ENCODE assay signal across 1 cellular context in the genomic region with DNA sequence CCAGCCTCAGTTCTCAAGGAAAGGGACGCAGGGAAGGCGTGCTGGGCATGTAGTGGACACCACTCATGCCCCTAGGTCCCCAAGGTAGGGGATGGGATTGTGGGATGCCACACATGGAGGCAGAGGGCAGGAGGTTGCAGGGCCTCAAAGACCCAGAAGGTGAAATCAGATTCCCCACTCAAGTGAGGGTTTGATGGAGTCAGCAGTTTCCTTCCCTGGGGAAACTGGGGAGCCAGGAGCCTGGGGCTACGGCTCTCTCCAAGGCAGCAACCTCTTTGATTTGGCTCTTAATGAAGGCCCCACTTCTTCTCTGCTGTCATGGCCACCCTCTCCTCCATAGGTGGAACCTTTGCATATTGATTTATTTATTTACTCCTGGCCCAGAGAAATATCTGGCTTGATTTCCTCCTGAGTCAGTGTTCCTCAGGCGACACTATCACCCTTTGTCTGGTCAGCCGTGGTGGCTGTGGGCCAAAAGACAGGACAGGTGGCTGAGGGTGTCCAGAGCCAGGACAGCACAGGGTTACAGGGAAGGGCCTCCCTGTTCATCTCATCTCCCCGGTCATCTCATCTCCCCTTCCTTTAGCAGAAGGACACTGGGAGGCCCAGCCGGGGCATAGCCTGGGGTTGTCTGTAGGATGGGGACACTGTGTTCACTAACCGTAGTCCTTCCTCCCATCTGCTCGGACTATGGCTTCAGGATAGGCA.
TF ChIP-seq lines count a peak whose summit lies in the region.

No MANE protein-coding gene starts in this region.

TF ChIP-seq in HepG2, 621 proteins besides CTCF, POLR2A, EP300 and RAD21 (continues in another document):
- TF ChIP-seq HNF4A (CRISPR knock-in tag; IDR thresholded peaks at IDR 0.05) (no peak), ZNF350 (CRISPR knock-in tag; IDR thresholded peaks at IDR 0.05; ENCODE audit: borderline replicate concordance, low read depth) (no peak), ZNF33B (CRISPR knock-in tag; IDR thresholded peaks at IDR 0.05) (peak; percentile 51; the same call in 1 of the 2 replicates), FOSL1 (CRISPR knock-in tag; IDR thresholded peaks at IDR 0.05; ENCODE audit: borderline replicate concordance) (no peak), ZNF326 (CRISPR knock-in tag; IDR thresholded peaks at IDR 0.05; ENCODE audit: borderline replicate concordance) (no peak), PRMT3 (CRISPR knock-in tag; IDR thresholded peaks at IDR 0.05; ENCODE audit: borderline replicate concordance, low read depth) (no peak), ERF (CRISPR knock-in tag; IDR thresholded peaks at IDR 0.05) (0 out of 2 replicates have a peak, but pooled peaks have one; percentile 5), DR1 (CRISPR knock-in tag; IDR thresholded peaks at IDR 0.05) (no peak), PAF1 (CRISPR knock-in tag; IDR thresholded peaks at IDR 0.05) (no peak), ZNF205 (CRISPR knock-in tag; IDR thresholded peaks at IDR 0.05) (no peak), ZNF792 (CRISPR knock-in tag; IDR thresholded peaks at IDR 0.05) (0 out of 2 replicates have a peak, but pooled peaks have one; percentile 2), ZNF766 (CRISPR knock-in tag; IDR thresholded peaks at IDR 0.05; ENCODE audit: borderline replicate concordance) (no peak), MAFF (IDR thresholded peaks at IDR 0.05; ENCODE audit: low read depth, low read length) (0 out of 2 replicates have a peak, but pooled peaks have one; percentile 46), RXRB (CRISPR knock-in tag; IDR thresholded peaks at IDR 0.05; ENCODE audit: borderline replicate concordance) (no peak), ZNF143 (CRISPR knock-in tag; IDR thresholded peaks at IDR 0.05) (no peak), NFRKB (IDR thresholded peaks at IDR 0.05) (no peak), ZNF335 (CRISPR knock-in tag; IDR thresholded peaks at IDR 0.05) (no peak), ARNT2 (CRISPR knock-in tag; IDR thresholded peaks at IDR 0.05; ENCODE audit: low read depth) (no peak), GATAD2A (CRISPR knock-in tag; IDR thresholded peaks at IDR 0.05) (no peak), ZNF672 (CRISPR knock-in tag; IDR thresholded peaks at IDR 0.05) (no peak), ZNF589 (CRISPR knock-in tag; conservative IDR thresholded peaks at IDR 0.05) (no peak), NFKBIZ (CRISPR knock-in tag; IDR thresholded peaks at IDR 0.05) (no peak), FOXP1 (IDR thresholded peaks at IDR 0.05) (no peak), FOXP1 (CRISPR knock-in tag; IDR thresholded peaks at IDR 0.05) (no peak), SOX6 (IDR thresholded peaks at IDR 0.05) (no peak), SOX6 (CRISPR knock-in tag; IDR thresholded peaks at IDR 0.05) (no peak), ZFX (CRISPR knock-in tag; IDR thresholded peaks at IDR 0.05; ENCODE audit: low read depth) (peak; percentile 22; the same call in 1 of the 2 replicates), ZNF761 (CRISPR knock-in tag; conservative IDR thresholded peaks at IDR 0.05) (no peak), MAFK (conservative IDR thresholded peaks at IDR 0.05 in 1 of 2, IDR thresholded peaks at IDR 0.05 in 1 of 2; ENCODE audit: low read length in 2 of 2) (peak; percentile 58 to 72), ZNF543 (CRISPR knock-in tag; IDR thresholded peaks at IDR 0.05) (no peak)
- TF ChIP-seq, protein P1, sequence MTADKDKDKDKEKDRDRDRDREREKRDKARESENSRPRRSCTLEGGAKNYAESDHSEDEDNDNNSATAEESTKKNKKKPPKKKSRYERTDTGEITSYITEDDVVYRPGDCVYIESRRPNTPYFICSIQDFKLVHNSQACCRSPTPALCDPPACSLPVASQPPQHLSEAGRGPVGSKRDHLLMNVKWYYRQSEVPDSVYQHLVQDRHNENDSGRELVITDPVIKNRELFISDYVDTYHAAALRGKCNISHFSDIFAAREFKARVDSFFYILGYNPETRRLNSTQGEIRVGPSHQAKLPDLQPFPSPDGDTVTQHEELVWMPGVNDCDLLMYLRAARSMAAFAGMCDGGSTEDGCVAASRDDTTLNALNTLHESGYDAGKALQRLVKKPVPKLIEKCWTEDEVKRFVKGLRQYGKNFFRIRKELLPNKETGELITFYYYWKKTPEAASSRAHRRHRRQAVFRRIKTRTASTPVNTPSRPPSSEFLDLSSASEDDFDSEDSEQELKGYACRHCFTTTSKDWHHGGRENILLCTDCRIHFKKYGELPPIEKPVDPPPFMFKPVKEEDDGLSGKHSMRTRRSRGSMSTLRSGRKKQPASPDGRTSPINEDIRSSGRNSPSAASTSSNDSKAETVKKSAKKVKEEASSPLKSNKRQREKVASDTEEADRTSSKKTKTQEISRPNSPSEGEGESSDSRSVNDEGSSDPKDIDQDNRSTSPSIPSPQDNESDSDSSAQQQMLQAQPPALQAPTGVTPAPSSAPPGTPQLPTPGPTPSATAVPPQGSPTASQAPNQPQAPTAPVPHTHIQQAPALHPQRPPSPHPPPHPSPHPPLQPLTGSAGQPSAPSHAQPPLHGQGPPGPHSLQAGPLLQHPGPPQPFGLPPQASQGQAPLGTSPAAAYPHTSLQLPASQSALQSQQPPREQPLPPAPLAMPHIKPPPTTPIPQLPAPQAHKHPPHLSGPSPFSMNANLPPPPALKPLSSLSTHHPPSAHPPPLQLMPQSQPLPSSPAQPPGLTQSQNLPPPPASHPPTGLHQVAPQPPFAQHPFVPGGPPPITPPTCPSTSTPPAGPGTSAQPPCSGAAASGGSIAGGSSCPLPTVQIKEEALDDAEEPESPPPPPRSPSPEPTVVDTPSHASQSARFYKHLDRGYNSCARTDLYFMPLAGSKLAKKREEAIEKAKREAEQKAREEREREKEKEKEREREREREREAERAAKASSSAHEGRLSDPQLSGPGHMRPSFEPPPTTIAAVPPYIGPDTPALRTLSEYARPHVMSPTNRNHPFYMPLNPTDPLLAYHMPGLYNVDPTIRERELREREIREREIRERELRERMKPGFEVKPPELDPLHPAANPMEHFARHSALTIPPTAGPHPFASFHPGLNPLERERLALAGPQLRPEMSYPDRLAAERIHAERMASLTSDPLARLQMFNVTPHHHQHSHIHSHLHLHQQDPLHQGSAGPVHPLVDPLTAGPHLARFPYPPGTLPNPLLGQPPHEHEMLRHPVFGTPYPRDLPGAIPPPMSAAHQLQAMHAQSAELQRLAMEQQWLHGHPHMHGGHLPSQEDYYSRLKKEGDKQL (CRISPR knock-in tag; IDR thresholded peaks at IDR 0.05; ENCODE audit: low read depth): no peak
- TF ChIP-seq, protein P2, sequence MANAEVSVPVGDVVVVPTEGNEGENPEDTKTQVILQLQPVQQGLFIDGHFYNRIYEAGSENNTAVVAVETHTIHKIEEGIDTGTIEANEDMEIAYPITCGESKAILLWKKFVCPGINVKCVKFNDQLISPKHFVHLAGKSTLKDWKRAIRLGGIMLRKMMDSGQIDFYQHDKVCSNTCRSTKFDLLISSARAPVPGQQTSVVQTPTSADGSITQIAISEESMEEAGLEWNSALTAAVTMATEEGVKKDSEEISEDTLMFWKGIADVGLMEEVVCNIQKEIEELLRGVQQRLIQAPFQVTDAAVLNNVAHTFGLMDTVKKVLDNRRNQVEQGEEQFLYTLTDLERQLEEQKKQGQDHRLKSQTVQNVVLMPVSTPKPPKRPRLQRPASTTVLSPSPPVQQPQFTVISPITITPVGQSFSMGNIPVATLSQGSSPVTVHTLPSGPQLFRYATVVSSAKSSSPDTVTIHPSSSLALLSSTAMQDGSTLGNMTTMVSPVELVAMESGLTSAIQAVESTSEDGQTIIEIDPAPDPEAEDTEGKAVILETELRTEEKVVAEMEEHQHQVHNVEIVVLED (CRISPR knock-in tag; IDR thresholded peaks at IDR 0.05; ENCODE audit: borderline replicate concordance): peak; percentile 16; the same call in 1 of the 2 replicates
- TF ChIP-seq, protein P3, sequence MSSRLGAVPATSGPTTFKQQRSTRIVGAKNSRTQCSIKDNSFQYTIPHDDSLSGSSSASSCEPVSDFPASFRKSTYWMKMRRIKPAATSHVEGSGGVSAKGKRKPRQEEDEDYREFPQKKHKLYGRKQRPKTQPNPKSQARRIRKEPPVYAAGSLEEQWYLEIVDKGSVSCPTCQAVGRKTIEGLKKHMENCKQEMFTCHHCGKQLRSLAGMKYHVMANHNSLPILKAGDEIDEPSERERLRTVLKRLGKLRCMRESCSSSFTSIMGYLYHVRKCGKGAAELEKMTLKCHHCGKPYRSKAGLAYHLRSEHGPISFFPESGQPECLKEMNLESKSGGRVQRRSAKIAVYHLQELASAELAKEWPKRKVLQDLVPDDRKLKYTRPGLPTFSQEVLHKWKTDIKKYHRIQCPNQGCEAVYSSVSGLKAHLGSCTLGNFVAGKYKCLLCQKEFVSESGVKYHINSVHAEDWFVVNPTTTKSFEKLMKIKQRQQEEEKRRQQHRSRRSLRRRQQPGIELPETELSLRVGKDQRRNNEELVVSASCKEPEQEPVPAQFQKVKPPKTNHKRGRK (CRISPR knock-in tag; IDR thresholded peaks at IDR 0.05): no peak
- TF ChIP-seq, protein P4, sequence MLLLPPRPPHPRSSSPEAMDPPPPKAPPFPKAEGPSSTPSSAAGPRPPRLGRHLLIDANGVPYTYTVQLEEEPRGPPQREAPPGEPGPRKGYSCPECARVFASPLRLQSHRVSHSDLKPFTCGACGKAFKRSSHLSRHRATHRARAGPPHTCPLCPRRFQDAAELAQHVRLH (CRISPR knock-in tag; IDR thresholded peaks at IDR 0.05; ENCODE audit: borderline replicate concordance, low read depth): no peak
- TF ChIP-seq, protein P5, sequence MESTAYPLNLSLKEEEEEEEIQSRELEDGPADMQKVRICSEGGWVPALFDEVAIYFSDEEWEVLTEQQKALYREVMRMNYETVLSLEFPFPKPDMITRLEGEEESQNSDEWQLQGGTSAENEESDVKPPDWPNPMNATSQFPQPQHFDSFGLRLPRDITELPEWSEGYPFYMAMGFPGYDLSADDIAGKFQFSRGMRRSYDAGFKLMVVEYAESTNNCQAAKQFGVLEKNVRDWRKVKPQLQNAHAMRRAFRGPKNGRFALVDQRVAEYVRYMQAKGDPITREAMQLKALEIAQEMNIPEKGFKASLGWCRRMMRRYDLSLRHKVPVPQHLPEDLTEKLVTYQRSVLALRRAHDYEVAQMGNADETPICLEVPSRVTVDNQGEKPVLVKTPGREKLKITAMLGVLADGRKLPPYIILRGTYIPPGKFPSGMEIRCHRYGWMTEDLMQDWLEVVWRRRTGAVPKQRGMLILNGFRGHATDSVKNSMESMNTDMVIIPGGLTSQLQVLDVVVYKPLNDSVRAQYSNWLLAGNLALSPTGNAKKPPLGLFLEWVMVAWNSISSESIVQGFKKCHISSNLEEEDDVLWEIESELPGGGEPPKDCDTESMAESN (CRISPR knock-in tag; conservative IDR thresholded peaks at IDR 0.05): peak; percentile 11; the same call in 1 of the 2 replicates
- TF ChIP-seq, protein P6, sequence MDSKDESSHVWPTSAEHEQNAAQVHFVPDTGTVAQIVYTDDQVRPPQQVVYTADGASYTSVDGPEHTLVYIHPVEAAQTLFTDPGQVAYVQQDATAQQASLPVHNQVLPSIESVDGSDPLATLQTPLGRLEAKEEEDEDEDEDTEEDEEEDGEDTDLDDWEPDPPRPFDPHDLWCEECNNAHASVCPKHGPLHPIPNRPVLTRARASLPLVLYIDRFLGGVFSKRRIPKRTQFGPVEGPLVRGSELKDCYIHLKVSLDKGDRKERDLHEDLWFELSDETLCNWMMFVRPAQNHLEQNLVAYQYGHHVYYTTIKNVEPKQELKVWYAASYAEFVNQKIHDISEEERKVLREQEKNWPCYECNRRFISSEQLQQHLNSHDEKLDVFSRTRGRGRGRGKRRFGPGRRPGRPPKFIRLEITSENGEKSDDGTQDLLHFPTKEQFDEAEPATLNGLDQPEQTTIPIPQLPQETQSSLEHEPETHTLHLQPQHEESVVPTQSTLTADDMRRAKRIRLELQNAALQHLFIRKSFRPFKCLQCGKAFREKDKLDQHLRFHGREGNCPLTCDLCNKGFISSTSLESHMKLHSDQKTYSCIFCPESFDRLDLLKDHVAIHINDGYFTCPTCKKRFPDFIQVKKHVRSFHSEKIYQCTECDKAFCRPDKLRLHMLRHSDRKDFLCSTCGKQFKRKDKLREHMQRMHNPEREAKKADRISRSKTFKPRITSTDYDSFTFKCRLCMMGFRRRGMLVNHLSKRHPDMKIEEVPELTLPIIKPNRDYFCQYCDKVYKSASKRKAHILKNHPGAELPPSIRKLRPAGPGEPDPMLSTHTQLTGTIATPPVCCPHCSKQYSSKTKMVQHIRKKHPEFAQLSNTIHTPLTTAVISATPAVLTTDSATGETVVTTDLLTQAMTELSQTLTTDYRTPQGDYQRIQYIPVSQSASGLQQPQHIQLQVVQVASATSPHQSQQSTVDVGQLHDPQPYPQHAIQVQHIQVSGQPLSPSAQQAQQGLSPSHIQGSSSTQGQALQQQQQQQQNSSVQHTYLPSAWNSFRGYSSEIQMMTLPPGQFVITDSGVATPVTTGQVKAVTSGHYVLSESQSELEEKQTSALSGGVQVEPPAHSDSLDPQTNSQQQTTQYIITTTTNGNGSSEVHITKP (CRISPR knock-in tag; IDR thresholded peaks at IDR 0.05; ENCODE audit: low read depth): no peak
- TF ChIP-seq, protein P7, sequence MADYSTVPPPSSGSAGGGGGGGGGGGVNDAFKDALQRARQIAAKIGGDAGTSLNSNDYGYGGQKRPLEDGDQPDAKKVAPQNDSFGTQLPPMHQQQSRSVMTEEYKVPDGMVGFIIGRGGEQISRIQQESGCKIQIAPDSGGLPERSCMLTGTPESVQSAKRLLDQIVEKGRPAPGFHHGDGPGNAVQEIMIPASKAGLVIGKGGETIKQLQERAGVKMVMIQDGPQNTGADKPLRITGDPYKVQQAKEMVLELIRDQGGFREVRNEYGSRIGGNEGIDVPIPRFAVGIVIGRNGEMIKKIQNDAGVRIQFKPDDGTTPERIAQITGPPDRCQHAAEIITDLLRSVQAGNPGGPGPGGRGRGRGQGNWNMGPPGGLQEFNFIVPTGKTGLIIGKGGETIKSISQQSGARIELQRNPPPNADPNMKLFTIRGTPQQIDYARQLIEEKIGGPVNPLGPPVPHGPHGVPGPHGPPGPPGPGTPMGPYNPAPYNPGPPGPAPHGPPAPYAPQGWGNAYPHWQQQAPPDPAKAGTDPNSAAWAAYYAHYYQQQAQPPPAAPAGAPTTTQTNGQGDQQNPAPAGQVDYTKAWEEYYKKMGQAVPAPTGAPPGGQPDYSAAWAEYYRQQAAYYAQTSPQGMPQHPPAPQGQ (CRISPR knock-in tag; IDR thresholded peaks at IDR 0.05; ENCODE audit: borderline replicate concordance): no peak
- TF ChIP-seq, protein P8, sequence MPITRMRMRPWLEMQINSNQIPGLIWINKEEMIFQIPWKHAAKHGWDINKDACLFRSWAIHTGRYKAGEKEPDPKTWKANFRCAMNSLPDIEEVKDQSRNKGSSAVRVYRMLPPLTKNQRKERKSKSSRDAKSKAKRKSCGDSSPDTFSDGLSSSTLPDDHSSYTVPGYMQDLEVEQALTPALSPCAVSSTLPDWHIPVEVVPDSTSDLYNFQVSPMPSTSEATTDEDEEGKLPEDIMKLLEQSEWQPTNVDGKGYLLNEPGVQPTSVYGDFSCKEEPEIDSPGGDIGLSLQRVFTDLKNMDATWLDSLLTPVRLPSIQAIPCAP (CRISPR knock-in tag; IDR thresholded peaks at IDR 0.05; ENCODE audit: low read depth): no peak
